Comparison of ENCODE assay signal across 20 cellular contexts in genomic region chr1:100506221-100506620, GRCh38. TPM values are rescaled to one million over a fixed set of nuclear protein-coding genes. Genes with fewer than 3 reads are reported as not detected.
"Had no signal": no experiment of that assay in that cellular context is flagged by ENCODE, and none has a peak within 500 bp of the region (broad histone marks: within the 10 kb centered on the region; RNA-seq: fewer than 3 reads in every experiment).

No MANE protein-coding gene starts in this region.

- H3K27me3 ChIP-seq: esophagus muscularis mucosa, heart right ventricle, left lung, right atrium auricular region, uterus had no signal

- H3K9me3 ChIP-seq: esophagus muscularis mucosa, heart right ventricle, left lung, lower lobe of right lung, right atrium auricular region, uterus had no signal

- H3K36me3 ChIP-seq: right atrium auricular region, uterus had no signal

- H3K4me3 ChIP-seq: esophagus muscularis mucosa, heart right ventricle, left lung, lower lobe of right lung, right atrium auricular region, uterus had no signal

- H3K27ac ChIP-seq: esophagus muscularis mucosa, heart right ventricle, left lung, lower lobe of right lung, right atrium auricular region, uterus had no signal

- H3K4me1 ChIP-seq: lower lobe of right lung, right atrium auricular region, uterus had no signal

- DNase-seq: activated B cell treated with CpG ODN at 0.5 μM for 24 hours; activated CD4-positive, alpha-beta T cell treated with anti-CD3 and anti-CD28 coated beads, Interleukin-2, amount 50 U/mL, for 4 hours; activated naive CD4-positive, alpha-beta T cell; activated T-cell treated with anti-CD3 and anti-CD28 coated beads for 4 hours; activated T-cell treated with anti-CD3 and anti-CD28 coated beads, Interleukin-2, amount 50 U/mL, for 72 hours; caudate nucleus; endodermal cell; foreskin melanocyte; heart right ventricle; left lung; lower lobe of right lung; mesenchymal stem cell; stimulated activated CD4-positive, alpha-beta T cell treated with anti-CD3 and anti-CD28 coated beads, Interleukin-4, amount 100 ng/mL, for 1 hour; stimulated activated naive CD8-positive, alpha-beta T cell treated with anti-CD3 and anti-CD28 coated beads, Interleukin-15, Interleukin-2, amounts not matched to agents 100 U/mL and 50 U/mL, for 24 hours; T-cell; uterus had no signal

RNA-seq across cellular contexts. Expression of gene GPR88, which starts 31.7 kb away (rescaled TPM):
- total RNA-seq: activated B cell treated with CpG ODN at 0.5 μM for 24 hours; activated naive CD4-positive, alpha-beta T cell treated with anti-CD3 and anti-CD28 coated beads, Interleukin-2, amount 50 U/mL, for 72 hours; activated T-cell treated with anti-CD3 and anti-CD28 coated beads, Interleukin-2, amount 50 U/mL, for 72 hours; endodermal cell; T-helper 2 cell treated with Interferon-gamma antibody and Interleukin-4, amounts not matched to agents 100 ng/mL and 5 ng/mL, for 36 hours had no signal
